Comparison of ENCODE assay signal across 2 cellular contexts in genomic region chr1:175797576-175797975, GRCh38.
TF ChIP-seq lines count a peak whose summit lies in the region.

No MANE protein-coding gene starts in this region.

TF ChIP-seq in GM23338, 12 proteins besides CTCF, POLR2A, EP300 and RAD21:
- peak; percentile 54; the same call in 1 of the 2 replicates for TF ChIP-seq ZNF462 (CRISPR knock-in tag; IDR thresholded peaks at IDR 0.05)
- TF ChIP-seq, protein P1, sequence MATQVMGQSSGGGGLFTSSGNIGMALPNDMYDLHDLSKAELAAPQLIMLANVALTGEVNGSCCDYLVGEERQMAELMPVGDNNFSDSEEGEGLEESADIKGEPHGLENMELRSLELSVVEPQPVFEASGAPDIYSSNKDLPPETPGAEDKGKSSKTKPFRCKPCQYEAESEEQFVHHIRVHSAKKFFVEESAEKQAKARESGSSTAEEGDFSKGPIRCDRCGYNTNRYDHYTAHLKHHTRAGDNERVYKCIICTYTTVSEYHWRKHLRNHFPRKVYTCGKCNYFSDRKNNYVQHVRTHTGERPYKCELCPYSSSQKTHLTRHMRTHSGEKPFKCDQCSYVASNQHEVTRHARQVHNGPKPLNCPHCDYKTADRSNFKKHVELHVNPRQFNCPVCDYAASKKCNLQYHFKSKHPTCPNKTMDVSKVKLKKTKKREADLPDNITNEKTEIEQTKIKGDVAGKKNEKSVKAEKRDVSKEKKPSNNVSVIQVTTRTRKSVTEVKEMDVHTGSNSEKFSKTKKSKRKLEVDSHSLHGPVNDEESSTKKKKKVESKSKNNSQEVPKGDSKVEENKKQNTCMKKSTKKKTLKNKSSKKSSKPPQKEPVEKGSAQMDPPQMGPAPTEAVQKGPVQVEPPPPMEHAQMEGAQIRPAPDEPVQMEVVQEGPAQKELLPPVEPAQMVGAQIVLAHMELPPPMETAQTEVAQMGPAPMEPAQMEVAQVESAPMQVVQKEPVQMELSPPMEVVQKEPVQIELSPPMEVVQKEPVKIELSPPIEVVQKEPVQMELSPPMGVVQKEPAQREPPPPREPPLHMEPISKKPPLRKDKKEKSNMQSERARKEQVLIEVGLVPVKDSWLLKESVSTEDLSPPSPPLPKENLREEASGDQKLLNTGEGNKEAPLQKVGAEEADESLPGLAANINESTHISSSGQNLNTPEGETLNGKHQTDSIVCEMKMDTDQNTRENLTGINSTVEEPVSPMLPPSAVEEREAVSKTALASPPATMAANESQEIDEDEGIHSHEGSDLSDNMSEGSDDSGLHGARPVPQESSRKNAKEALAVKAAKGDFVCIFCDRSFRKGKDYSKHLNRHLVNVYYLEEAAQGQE (IDR thresholded peaks at IDR 0.05; ENCODE audit: unreplicated experiment) = no peak

TF ChIP-seq in WTC11, 78 proteins besides CTCF, POLR2A, EP300 and RAD21 (continued from another document):
- TF ChIP-seq TEAD4 (CRISPR knock-in tag; IDR thresholded peaks at IDR 0.05) (no peak), ERG (CRISPR knock-in tag; IDR thresholded peaks at IDR 0.05) (no peak), ZNF396 (CRISPR knock-in tag; IDR thresholded peaks at IDR 0.05; ENCODE audit: borderline replicate concordance) (no peak), TP53 (CRISPR knock-in tag; IDR thresholded peaks at IDR 0.05) (no peak), NR2C2 (CRISPR knock-in tag; IDR thresholded peaks at IDR 0.05) (no peak), ETV6 (CRISPR knock-in tag; IDR thresholded peaks at IDR 0.05) (no peak), MXD4 (CRISPR knock-in tag; IDR thresholded peaks at IDR 0.05; ENCODE audit: borderline replicate concordance) (no peak)
